15 cellular contexts compared by ENCODE assay signal in genomic region chr1:7013833-7014639, GRCh38.
DNase-seq lines count a peak whose midpoint lies in the region; ATAC-seq and TF ChIP-seq lines count a peak whose summit lies in the region.
"Had no signal": no experiment of that assay in that cellular context is flagged by ENCODE, and none has a peak within 500 bp of the region (broad histone marks: within the 10 kb centered on the region; RNA-seq: fewer than 3 reads in every experiment).

No MANE protein-coding gene starts in this region.

- no peaks in the 10 kb centered on the region for H3K4me1 Mint-ChIP-seq in activated naive CD8-positive, alpha-beta T cell treated with anti-CD3 and anti-CD28 coated beads, Interleukin-2, amount 50 U/mL, for 24 hours

- H3K4me3 ChIP-seq in BLaER1 treated with 17β-estradiol and CSF1 and Interleukin-3, amounts not matched to agents 10 nM and 100 nM, result peak overlapping the region in 2 of 10 experiments; percentile 17 to 22; a peak in 1 of 20 replicates
- no peak overlapping the region for H3K4me3 ChIP-seq in esophagus muscularis mucosa
- H3K4me3 ChIP-seq in right atrium auricular region, result no peak overlapping the region
- H3K4me3 ChIP-seq in trophoblast cell (ENCODE audit: low read depth, low read length), result no peak overlapping the region

- no peak overlapping the region for H2AFZ ChIP-seq in trophoblast cell (ENCODE audit: insufficient read depth, low read length, poor library complexity)

- no peak for TF ChIP-seq EP300 in esophagus muscularis mucosa (IDR thresholded peaks at IDR 0.05)

- H3K27ac Mint-ChIP-seq in activated naive CD8-positive, alpha-beta T cell treated with anti-CD3 and anti-CD28 coated beads, Interleukin-2, amount 50 U/mL, for 24 hours, result no peak overlapping the region

- peak overlapping the region; percentile 67 to 95 (median 86) for H3K4me2 ChIP-seq in BLaER1 treated with 17β-estradiol and CSF1 and Interleukin-3, amounts not matched to agents 10 nM and 100 nM
- H3K4me2 ChIP-seq in trophoblast cell (ENCODE audit: low read length), result no peak overlapping the region

- no peak for TF ChIP-seq POLR2A in esophagus muscularis mucosa (IDR thresholded peaks at IDR 0.05; ENCODE audit: low read depth)

- H3K36me3 ChIP-seq in BLaER1 treated with 17β-estradiol and CSF1 and Interleukin-3, amounts not matched to agents 10 nM and 100 nM, result no peaks in the 10 kb centered on the region
- H3K36me3 ChIP-seq in esophagus muscularis mucosa (no peaks in the 10 kb centered on the region), right atrium auricular region (no peaks in the 10 kb centered on the region), trophoblast cell (ENCODE audit: control insufficient read depth in 1 of 2, insufficient read depth in 2 of 2, low read length in 2 of 2) (no peaks in the 10 kb centered on the region)

- no peak overlapping the region for H3K18ac ChIP-seq in trophoblast cell (ENCODE audit: low read length)

- no peak overlapping the region for H2AK5ac ChIP-seq in trophoblast cell (ENCODE audit: low read length)

- H3K4ac ChIP-seq in trophoblast cell (ENCODE audit: low read depth, low read length), result no peak overlapping the region

- no peaks in the 10 kb centered on the region for H4K20me1 ChIP-seq in BLaER1 treated with 17β-estradiol and CSF1 and Interleukin-3, amounts not matched to agents 10 nM and 100 nM

- no peak overlapping the region for H4K12ac ChIP-seq in trophoblast cell (ENCODE audit: low read depth, low read length)

- no peaks in the 10 kb centered on the region for H3K36me3 Mint-ChIP-seq in activated naive CD8-positive, alpha-beta T cell treated with anti-CD3 and anti-CD28 coated beads, Interleukin-2, amount 50 U/mL, for 24 hours (ENCODE audit: low read depth)

- H3K27me3 ChIP-seq in BLaER1 treated with 17β-estradiol and CSF1 and Interleukin-3, amounts not matched to agents 10 nM and 100 nM, result no peaks in the 10 kb centered on the region
- H3K27me3 ChIP-seq in esophagus muscularis mucosa (peaks cover 0 to 5% (median 0%) of the 10 kb centered on the region in 4 donors), right atrium auricular region (no peaks in the 10 kb centered on the region), trophoblast cell (ENCODE audit: insufficient read depth, low read length) (no peaks in the 10 kb centered on the region)

- TF ChIP-seq CTCF in esophagus muscularis mucosa (IDR thresholded peaks at IDR 0.05) (no peak), right atrium auricular region (IDR thresholded peaks at IDR 0.05) (no peak)

- no peaks in the 10 kb centered on the region for H3K79me1 ChIP-seq in trophoblast cell (ENCODE audit: low read length)

- no peak for ATAC-seq in activated naive CD8-positive, alpha-beta T cell treated with anti-CD3 and anti-CD28 coated beads, Interleukin-2, amount 50 U/mL, for 24 hours
- ATAC-seq in HG02610 (IDR thresholded peaks at IDR 0.05; ENCODE audit: unreplicated experiment), result no peak

- WGBS in esophagus muscularis mucosa, result 42% methylated on average over 4 of the region's 18 CpGs
- WGBS in trophoblast cell (ENCODE audit: extremely low coverage, insufficient coverage, insufficient read length), result no CpG with 5 or more reads among the region's 18 CpGs

- H2BK12ac ChIP-seq in trophoblast cell (ENCODE audit: low read length), result no peak overlapping the region

- H3K9me3 Mint-ChIP-seq in activated naive CD8-positive, alpha-beta T cell treated with anti-CD3 and anti-CD28 coated beads, Interleukin-2, amount 50 U/mL, for 24 hours, result no peaks in the 10 kb centered on the region

- no peak overlapping the region for H2BK5ac ChIP-seq in trophoblast cell (ENCODE audit: low read depth, low read length, poor library complexity)

- H3K79me2 ChIP-seq in trophoblast cell (ENCODE audit: control insufficient read depth, insufficient read depth, low read length, poor library complexity), result no peaks in the 10 kb centered on the region

- no peak overlapping the region for H2BK120ac ChIP-seq in trophoblast cell (ENCODE audit: insufficient read depth, low read length, poor library complexity)

- H3K27ac ChIP-seq in BLaER1 treated with 17β-estradiol and CSF1 and Interleukin-3, amounts not matched to agents 10 nM and 100 nM, result peak overlapping the region in 5 of 11 experiments; percentile 6 to 36 (median 17); a peak in 5 of 22 replicates
- H3K27ac ChIP-seq in esophagus muscularis mucosa (replicated peaks in 1 of 4), result no peak overlapping the region
- H3K27ac ChIP-seq in right atrium auricular region, result peak overlapping the region; percentile 72 to 87
- H3K27ac ChIP-seq in trophoblast cell (ENCODE audit: low read depth, low read length), result no peak overlapping the region

- H3K23ac ChIP-seq in trophoblast cell (ENCODE audit: low read length), result no peak overlapping the region

- no peaks in the 10 kb centered on the region for H3K9me3 ChIP-seq in BLaER1 treated with 17β-estradiol and CSF1 and Interleukin-3, amounts not matched to agents 10 nM and 100 nM (replicated peaks in 1 of 11)
- H3K9me3 ChIP-seq in esophagus muscularis mucosa, result no peaks in the 10 kb centered on the region
- no peaks in the 10 kb centered on the region for H3K9me3 ChIP-seq in right atrium auricular region
- H3K9me3 ChIP-seq in trophoblast cell (ENCODE audit: insufficient read depth, low read depth, low read length), result peaks cover 2% of the 10 kb centered on the region

- intact Hi-C loops in esophagus muscularis mucosa (cut with DNase I), result no loop called here

- no peak overlapping the region for H3K14ac ChIP-seq in trophoblast cell (ENCODE audit: low read length)

- no peak overlapping the region for H4K91ac ChIP-seq in trophoblast cell (ENCODE audit: low read depth, low read length)

- DNase-seq in esophagus muscularis mucosa (ENCODE audit: extremely low spot score) (peak; percentile 89), right atrium auricular region (ENCODE audit: low spot score) (peak; percentile 57), pons (ENCODE audit: low spot score) (peak; percentile 47), trophoblast cell (no peak)
- no peak for DNase-seq in activated naive CD8-positive, alpha-beta T cell treated with anti-CD3 and anti-CD28 coated beads, Interleukin-2, amount 50 U/mL, for 24 hours
- no peak for DNase-seq in stimulated activated CD4-positive, alpha-beta T cell treated with anti-CD3 and anti-CD28 coated beads, Interleukin-15, amount 100 ng/mL, for 24 hours
- DNase-seq: 8988T, EL, MV-4-11, NCI-H1417 treated with DMSO at 0.1 percent for 48 hours, NCI-H2029, NCI-H2171 treated with DMSO at 0.1 percent for 48 hours, NCI-H510A treated with DMSO at 0.1 percent for 48 hours had no signal

- H3K9ac ChIP-seq in BLaER1 treated with 17β-estradiol and CSF1 and Interleukin-3, amounts not matched to agents 10 nM and 100 nM, result peak overlapping the region in 4 of 11 experiments; percentile 0 to 27 (median 12); a peak in 5 of 22 replicates
- no peak overlapping the region for H3K9ac ChIP-seq in trophoblast cell (ENCODE audit: low read length)

- H4K8ac ChIP-seq in trophoblast cell (ENCODE audit: low read depth, low read length), result no peak overlapping the region

- H3K27me3 Mint-ChIP-seq in activated naive CD8-positive, alpha-beta T cell treated with anti-CD3 and anti-CD28 coated beads, Interleukin-2, amount 50 U/mL, for 24 hours, result no peaks in the 10 kb centered on the region

- H3K4me3 Mint-ChIP-seq in activated naive CD8-positive, alpha-beta T cell treated with anti-CD3 and anti-CD28 coated beads, Interleukin-2, amount 50 U/mL, for 24 hours, result no peak overlapping the region

- H3K4me1 ChIP-seq in BLaER1 treated with 17β-estradiol and CSF1 and Interleukin-3, amounts not matched to agents 10 nM and 100 nM, result peaks cover 29 to 57% (median 51%) of the 10 kb centered on the region in 10 experiments
- peaks cover 0 to 13% (median 10%) of the 10 kb centered on the region in 4 donors for H3K4me1 ChIP-seq in esophagus muscularis mucosa
- H3K4me1 ChIP-seq in right atrium auricular region, result peaks cover 0 to 10% of the 10 kb centered on the region in 2 donors
- H3K4me1 ChIP-seq in trophoblast cell (ENCODE audit: control insufficient read depth in 1 of 2, insufficient read depth in 2 of 2, low read length in 2 of 2), result peaks cover 4 to 6% of the 10 kb centered on the region in 2 experiments

Comparison
In these comparisons a context has a peak if more than half of its experiments do, and no peak if none do; other contexts are left out.
1. H3K27ac ChIP-seq: peak in right atrium auricular region (2 of 2); none in esophagus muscularis mucosa (0 of 4) and trophoblast cell (single experiment).
2. DNase-seq: peak in esophagus muscularis mucosa (single experiment), right atrium auricular region (single experiment) and pons (single experiment); none in activated naive CD8-positive, alpha-beta T cell treated with anti-CD3 and anti-CD28 coated beads, Interleukin-2, amount 50 U/mL, for 24 hours (single experiment), trophoblast cell (0 of 2) and stimulated activated CD4-positive, alpha-beta T cell treated with anti-CD3 and anti-CD28 coated beads, Interleukin-15, amount 100 ng/mL, for 24 hours (single experiment).